In the genomic region with DNA sequence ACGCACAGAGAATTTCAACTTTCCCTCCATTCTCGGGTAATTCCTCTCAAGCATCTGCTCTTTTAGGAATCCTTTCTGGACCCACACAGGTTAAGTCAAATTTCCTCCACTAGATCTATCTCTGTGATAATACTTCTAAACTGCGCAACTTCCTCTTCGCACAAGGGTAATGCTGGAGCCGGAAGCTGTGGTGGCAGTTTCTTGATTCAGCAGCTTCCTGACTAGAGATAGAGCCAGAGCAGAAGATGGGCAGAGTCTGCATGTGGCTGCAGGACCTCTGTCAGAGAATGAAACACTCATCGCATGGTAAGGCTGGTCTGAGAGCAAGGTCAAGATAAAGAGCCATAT, we compare ENCODE assay signal across 1 cellular context.
TF ChIP-seq lines count a peak whose summit lies in the region.

No MANE protein-coding gene starts in this region.

TF ChIP-seq in GM23338, 12 proteins besides CTCF, POLR2A, EP300 and RAD21:
- TF ChIP-seq, protein P1, sequence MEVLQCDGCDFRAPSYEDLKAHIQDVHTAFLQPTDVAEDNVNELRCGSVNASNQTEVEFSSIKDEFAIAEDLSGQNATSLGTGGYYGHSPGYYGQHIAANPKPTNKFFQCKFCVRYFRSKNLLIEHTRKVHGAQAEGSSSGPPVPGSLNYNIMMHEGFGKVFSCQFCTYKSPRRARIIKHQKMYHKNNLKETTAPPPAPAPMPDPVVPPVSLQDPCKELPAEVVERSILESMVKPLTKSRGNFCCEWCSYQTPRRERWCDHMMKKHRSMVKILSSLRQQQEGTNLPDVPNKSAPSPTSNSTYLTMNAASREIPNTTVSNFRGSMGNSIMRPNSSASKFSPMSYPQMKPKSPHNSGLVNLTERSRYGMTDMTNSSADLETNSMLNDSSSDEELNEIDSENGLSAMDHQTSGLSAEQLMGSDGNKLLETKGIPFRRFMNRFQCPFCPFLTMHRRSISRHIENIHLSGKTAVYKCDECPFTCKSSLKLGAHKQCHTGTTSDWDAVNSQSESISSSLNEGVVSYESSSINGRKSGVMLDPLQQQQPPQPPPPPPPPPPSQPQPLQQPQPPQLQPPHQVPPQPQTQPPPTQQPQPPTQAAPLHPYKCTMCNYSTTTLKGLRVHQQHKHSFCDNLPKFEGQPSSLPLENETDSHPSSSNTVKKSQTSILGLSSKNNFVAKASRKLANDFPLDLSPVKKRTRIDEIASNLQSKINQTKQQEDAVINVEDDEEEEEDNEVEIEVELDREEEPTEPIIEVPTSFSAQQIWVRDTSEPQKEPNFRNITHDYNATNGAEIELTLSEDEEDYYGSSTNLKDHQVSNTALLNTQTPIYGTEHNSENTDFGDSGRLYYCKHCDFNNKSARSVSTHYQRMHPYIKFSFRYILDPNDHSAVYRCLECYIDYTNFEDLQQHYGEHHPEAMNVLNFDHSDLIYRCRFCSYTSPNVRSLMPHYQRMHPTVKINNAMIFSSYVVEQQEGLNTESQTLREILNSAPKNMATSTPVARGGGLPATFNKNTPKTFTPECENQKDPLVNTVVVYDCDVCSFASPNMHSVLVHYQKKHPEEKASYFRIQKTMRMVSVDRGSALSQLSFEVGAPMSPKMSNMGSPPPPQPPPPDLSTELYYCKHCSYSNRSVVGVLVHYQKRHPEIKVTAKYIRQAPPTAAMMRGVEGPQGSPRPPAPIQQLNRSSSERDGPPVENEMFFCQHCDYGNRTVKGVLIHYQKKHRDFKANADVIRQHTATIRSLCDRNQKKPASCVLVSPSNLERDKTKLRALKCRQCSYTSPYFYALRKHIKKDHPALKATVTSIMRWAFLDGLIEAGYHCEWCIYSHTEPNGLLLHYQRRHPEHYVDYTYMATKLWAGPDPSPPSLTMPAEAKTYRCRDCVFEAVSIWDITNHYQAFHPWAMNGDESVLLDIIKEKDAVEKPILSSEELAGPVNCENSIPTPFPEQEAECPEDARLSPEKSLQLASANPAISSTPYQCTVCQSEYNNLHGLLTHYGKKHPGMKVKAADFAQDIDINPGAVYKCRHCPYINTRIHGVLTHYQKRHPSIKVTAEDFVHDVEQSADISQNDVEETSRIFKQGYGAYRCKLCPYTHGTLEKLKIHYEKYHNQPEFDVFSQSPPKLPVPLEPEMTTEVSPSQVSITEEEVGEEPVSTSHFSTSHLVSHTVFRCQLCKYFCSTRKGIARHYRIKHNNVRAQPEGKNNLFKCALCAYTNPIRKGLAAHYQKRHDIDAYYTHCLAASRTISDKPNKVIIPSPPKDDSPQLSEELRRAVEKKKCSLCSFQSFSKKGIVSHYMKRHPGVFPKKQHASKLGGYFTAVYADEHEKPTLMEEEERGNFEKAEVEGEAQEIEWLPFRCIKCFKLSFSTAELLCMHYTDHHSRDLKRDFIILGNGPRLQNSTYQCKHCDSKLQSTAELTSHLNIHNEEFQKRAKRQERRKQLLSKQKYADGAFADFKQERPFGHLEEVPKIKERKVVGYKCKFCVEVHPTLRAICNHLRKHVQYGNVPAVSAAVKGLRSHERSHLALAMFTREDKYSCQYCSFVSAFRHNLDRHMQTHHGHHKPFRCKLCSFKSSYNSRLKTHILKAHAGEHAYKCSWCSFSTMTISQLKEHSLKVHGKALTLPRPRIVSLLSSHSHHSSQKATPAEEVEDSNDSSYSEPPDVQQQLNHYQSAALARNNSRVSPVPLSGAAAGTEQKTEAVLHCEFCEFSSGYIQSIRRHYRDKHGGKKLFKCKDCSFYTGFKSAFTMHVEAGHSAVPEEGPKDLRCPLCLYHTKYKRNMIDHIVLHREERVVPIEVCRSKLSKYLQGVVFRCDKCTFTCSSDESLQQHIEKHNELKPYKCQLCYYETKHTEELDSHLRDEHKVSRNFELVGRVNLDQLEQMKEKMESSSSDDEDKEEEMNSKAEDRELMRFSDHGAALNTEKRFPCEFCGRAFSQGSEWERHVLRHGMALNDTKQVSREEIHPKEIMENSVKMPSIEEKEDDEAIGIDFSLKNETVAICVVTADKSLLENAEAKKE (CRISPR knock-in tag; IDR thresholded peaks at IDR 0.05) = no peak
- TF ChIP-seq ZNF114 (CRISPR knock-in tag; IDR thresholded peaks at IDR 0.05) (no peak), EZH2 (IDR thresholded peaks at IDR 0.05; ENCODE audit: low read depth, unreplicated experiment) (no peak)
